In the genomic region with DNA sequence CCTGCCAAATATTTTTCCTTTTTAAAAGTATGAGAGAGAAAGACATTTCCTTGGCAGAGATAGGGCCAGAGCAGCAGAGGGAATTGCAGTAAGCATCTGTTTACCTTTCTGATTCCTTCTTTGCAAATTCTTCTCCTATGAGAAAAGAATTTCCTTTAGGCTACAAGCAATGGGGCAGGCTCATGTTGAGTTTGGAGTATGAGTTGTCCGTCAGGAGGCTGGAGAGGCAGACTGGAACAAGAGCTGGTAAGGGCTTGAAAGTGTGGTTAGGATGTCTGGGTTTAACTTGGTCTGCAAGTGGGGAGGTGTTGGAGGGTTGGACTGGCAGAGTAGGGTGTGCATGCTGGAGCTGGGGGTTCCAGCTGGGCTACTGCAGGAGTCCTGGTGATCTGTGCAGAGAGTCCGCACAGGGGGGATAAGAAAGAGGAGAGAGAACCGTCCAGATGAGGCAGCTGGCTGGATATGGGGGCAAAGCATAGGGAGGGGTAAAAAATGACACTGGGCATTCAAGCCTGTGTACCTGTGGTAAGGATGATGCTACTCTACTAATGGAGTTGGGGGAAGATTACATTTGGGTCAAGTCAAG, we compare ENCODE assay signal across 19 cellular contexts. TPM values are rescaled to one million over a fixed set of nuclear protein-coding genes. Genes with fewer than 3 reads are reported as not detected.
A peak's percentile ranks its signal among the peaks of the same experiment; 100 is the strongest.
DNase-seq lines count a peak whose midpoint lies in the region; FAIRE-seq and TF ChIP-seq lines count a peak whose summit lies in the region.
"Had no signal": no experiment of that assay in that cellular context is flagged by ENCODE, and none has a peak within 500 bp of the region (broad histone marks: within the 10 kb centered on the region; RNA-seq: fewer than 3 reads in every experiment).

No MANE protein-coding gene starts in this region.

- in situ Hi-C loops in G401 (cut with HindIII; ENCODE audit: low sequenced_read_pairs), result no loop called here

- H3K27ac Mint-ChIP-seq in astrocyte (ENCODE audit: unreplicated experiment), result peak overlapping the region; percentile 28
- H3K27ac Mint-ChIP-seq in CD4-positive, alpha-beta memory T cell, result no peak overlapping the region
- H3K27ac Mint-ChIP-seq: activated T-helper 17 cell treated with anti-CD3 and anti-CD28 coated beads, Interleukin-2, amount 50 U/mL, for 72 hours; stimulated activated effector memory CD8-positive, alpha-beta T cell treated with anti-CD3 and anti-CD28 coated beads, Interleukin-12 subunit alpha, Interleukin-12 subunit beta, amount 100 ng/mL, for 72 hours; T-helper 17 cell had no signal

- H3K79me2 ChIP-seq in astrocyte (ENCODE audit: insufficient read depth, low read length), result no peaks in the 10 kb centered on the region

- H3K9ac ChIP-seq in astrocyte (ENCODE audit: low read length), result no peak overlapping the region

- no peaks in the 10 kb centered on the region for H3K9me3 ChIP-seq in astrocyte (ENCODE audit: insufficient read depth, low read depth, low read length)
- no peaks in the 10 kb centered on the region for H3K9me3 ChIP-seq in CD4-positive, alpha-beta memory T cell (ENCODE audit: control insufficient read depth in 1 of 2, low read length in 2 of 2)

- H3K4me3 Mint-ChIP-seq in astrocyte (ENCODE audit: unreplicated experiment), result peak overlapping the region; percentile 65
- no peak overlapping the region for H3K4me3 Mint-ChIP-seq in CD4-positive, alpha-beta memory T cell
- H3K4me3 Mint-ChIP-seq: activated T-helper 17 cell treated with anti-CD3 and anti-CD28 coated beads, Interleukin-2, amount 50 U/mL, for 72 hours; stimulated activated effector memory CD8-positive, alpha-beta T cell treated with anti-CD3 and anti-CD28 coated beads, Interleukin-12 subunit alpha, Interleukin-12 subunit beta, amount 100 ng/mL, for 72 hours; T-helper 17 cell had no signal

- H4K20me1 ChIP-seq in astrocyte (ENCODE audit: insufficient read depth, low read length), result no peaks in the 10 kb centered on the region

- TF ChIP-seq CTCF in astrocyte (IDR thresholded peaks at IDR 0.05; ENCODE audit: insufficient read depth, low read depth, low read length), result no peak
- no peak for TF ChIP-seq CTCF in D721Med (IDR thresholded peaks at IDR 0.05; ENCODE audit: insufficient read depth, missing control alignments)

- peaks cover 2% of the 10 kb centered on the region for H3K36me3 Mint-ChIP-seq in astrocyte (ENCODE audit: low read depth, unreplicated experiment)
- no peaks in the 10 kb centered on the region for H3K36me3 Mint-ChIP-seq in CD4-positive, alpha-beta memory T cell
- H3K36me3 Mint-ChIP-seq: stimulated activated effector memory CD8-positive, alpha-beta T cell treated with anti-CD3 and anti-CD28 coated beads, Interleukin-12 subunit alpha, Interleukin-12 subunit beta, amount 100 ng/mL, for 72 hours had no signal

- peak overlapping the region; percentile 32 for H3K4me2 ChIP-seq in astrocyte (ENCODE audit: low read length)

- intact Hi-C loops in CD4-positive, alpha-beta memory T cell (cut with micrococcal nuclease), result no loop called here

- CTCF ChIA-PET in CD4-positive, alpha-beta memory T cell (lab: Charles Lee; ENCODE audit: partially characterized antibody), result no interaction called here

- no peaks in the 10 kb centered on the region for H3K27me3 Mint-ChIP-seq in astrocyte (ENCODE audit: low read depth, unreplicated experiment)
- H3K27me3 Mint-ChIP-seq in CD4-positive, alpha-beta memory T cell, result peaks cover 1 to 4% of the 10 kb centered on the region in 2 donors
- H3K27me3 Mint-ChIP-seq: activated T-helper 17 cell treated with anti-CD3 and anti-CD28 coated beads, Interleukin-2, amount 50 U/mL, for 72 hours had no signal

- H3K4me3 ChIP-seq in astrocyte (ENCODE audit: insufficient read depth, low read depth, low read length), result no peak overlapping the region
- no peak overlapping the region for H3K4me3 ChIP-seq in CD4-positive, alpha-beta memory T cell (ENCODE audit: low read length in 2 of 2)
- H3K4me3 ChIP-seq: HAP-1 had no signal

- no peak overlapping the region for H2AFZ ChIP-seq in astrocyte (ENCODE audit: low read depth, low read length)

- peaks cover 39% of the 10 kb centered on the region for H3K4me1 Mint-ChIP-seq in astrocyte (ENCODE audit: low read depth, unreplicated experiment)
- H3K4me1 Mint-ChIP-seq in CD4-positive, alpha-beta memory T cell, result no peaks in the 10 kb centered on the region
- H3K4me1 Mint-ChIP-seq: activated T-helper 17 cell treated with anti-CD3 and anti-CD28 coated beads, Interleukin-2, amount 50 U/mL, for 72 hours; stimulated activated effector memory CD8-positive, alpha-beta T cell treated with anti-CD3 and anti-CD28 coated beads, Interleukin-12 subunit alpha, Interleukin-12 subunit beta, amount 100 ng/mL, for 72 hours; T-helper 17 cell had no signal

- H3K27me3 ChIP-seq in astrocyte (ENCODE audit: insufficient read depth, low read length), result no peaks in the 10 kb centered on the region
- no peaks in the 10 kb centered on the region for H3K27me3 ChIP-seq in CD4-positive, alpha-beta memory T cell (ENCODE audit: insufficient read depth, low read length)

- no peak overlapping the region for H3K27ac ChIP-seq in astrocyte (ENCODE audit: low read depth, low read length)
- H3K27ac ChIP-seq in CD4-positive, alpha-beta memory T cell (ENCODE audit: low read depth, low read length), result no peak overlapping the region

- POLR2A ChIA-PET in CD4-positive, alpha-beta memory T cell (lab: Charles Lee; ENCODE audit: partially characterized antibody), result no interaction called here

- DNase-seq in HTR-8/SVneo (ENCODE audit: insufficient read length, low spot score) (peak; percentile 41), astrocyte (ENCODE audit: low read depth) (peak; percentile 80), glomerular visceral epithelial cell (ENCODE audit: extremely low spot score) (peak; percentile 34), smooth muscle cell of the brain vasculature (ENCODE audit: low read depth, low spot score) (peak; percentile 60), NCI-H748 (lab: John Stamatoyannopoulos, UW; ENCODE audit: unreplicated experiment) (no peak), D721Med (ENCODE audit: insufficient read length, low spot score) (no peak), G401 (ENCODE audit: low spot score) (no peak)
- DNase-seq in CD4-positive, alpha-beta memory T cell, result no peak
- DNase-seq: activated CD4-positive, alpha-beta T cell treated with anti-CD3 and anti-CD28 coated beads for 48 hours; effector memory CD4-positive, alpha-beta T cell; left cardiac atrium; NCI-H1436 treated with DMSO at 0.1 percent for 48 hours; NCI-H526 treated with DMSO at 0.1 percent for 48 hours; RPMI8226; stimulated activated CD4-positive, alpha-beta T cell treated with anti-CD3 and anti-CD28 coated beads, Interleukin-4, amount 100 ng/mL, for 24 hours; T-helper 17 cell had no signal

- peaks cover 7% of the 10 kb centered on the region for H3K4me1 ChIP-seq in astrocyte (ENCODE audit: insufficient read depth, low read length)
- H3K4me1 ChIP-seq in CD4-positive, alpha-beta memory T cell (ENCODE audit: insufficient read depth, low read length), result no peaks in the 10 kb centered on the region

- H3K36me3 ChIP-seq in astrocyte (ENCODE audit: insufficient read depth, low read length), result no peaks in the 10 kb centered on the region
- H3K36me3 ChIP-seq in CD4-positive, alpha-beta memory T cell (ENCODE audit: insufficient read depth, low read length), result no peaks in the 10 kb centered on the region
- H3K36me3 ChIP-seq: HAP-1 had no signal

- FAIRE-seq in HTR-8/SVneo (lab: Jason Lieb, UNC) (peak; percentile 73), astrocyte (lab: Jason Lieb, UNC) (peak; percentile 93), D721Med (lab: Jason Lieb, UNC) (no peak)

- peaks cover 2% of the 10 kb centered on the region for H3K9me3 Mint-ChIP-seq in astrocyte (ENCODE audit: unreplicated experiment)
- peaks cover 0 to 2% (median 0%) of the 10 kb centered on the region in 8 donors for H3K9me3 Mint-ChIP-seq in CD4-positive, alpha-beta memory T cell
- H3K9me3 Mint-ChIP-seq: activated T-helper 17 cell treated with anti-CD3 and anti-CD28 coated beads, Interleukin-2, amount 50 U/mL, for 72 hours; stimulated activated effector memory CD8-positive, alpha-beta T cell treated with anti-CD3 and anti-CD28 coated beads, Interleukin-12 subunit alpha, Interleukin-12 subunit beta, amount 100 ng/mL, for 72 hours had no signal

RNA-seq across cellular contexts. Expression of a gene that starts 19.7 kb away (rescaled TPM):
- 22.2 and 23.6 TPM in 2 replicates for total RNA-seq in astrocyte
- 10 to 100 TPM; 10.2 to 11.1 TPM for total RNA-seq in CD4-positive, alpha-beta memory T cell
- polyA plus RNA-seq in CD4-positive, alpha-beta memory T cell, result 1 to 10 TPM in 1 of 2 donors, under 1 TPM in 1; 0.15 to 1.4 TPM
- 8.3 and 8.4 TPM in 2 replicates for total RNA-seq in G401 (2014; rRNA removed; shearing (Covaris generic))

Comparison
In these comparisons a context has a peak if more than half of its experiments do, and no peak if none do; other contexts are left out.
1. DNase-seq: peak in HTR-8/SVneo (single experiment), astrocyte (single experiment), glomerular visceral epithelial cell (single experiment) and smooth muscle cell of the brain vasculature (single experiment); none in NCI-H748 (single experiment), D721Med (single experiment), CD4-positive, alpha-beta memory T cell (0 of 5) and G401 (single experiment).